ENCODE assay signal across 24 cellular contexts in the genomic region with DNA sequence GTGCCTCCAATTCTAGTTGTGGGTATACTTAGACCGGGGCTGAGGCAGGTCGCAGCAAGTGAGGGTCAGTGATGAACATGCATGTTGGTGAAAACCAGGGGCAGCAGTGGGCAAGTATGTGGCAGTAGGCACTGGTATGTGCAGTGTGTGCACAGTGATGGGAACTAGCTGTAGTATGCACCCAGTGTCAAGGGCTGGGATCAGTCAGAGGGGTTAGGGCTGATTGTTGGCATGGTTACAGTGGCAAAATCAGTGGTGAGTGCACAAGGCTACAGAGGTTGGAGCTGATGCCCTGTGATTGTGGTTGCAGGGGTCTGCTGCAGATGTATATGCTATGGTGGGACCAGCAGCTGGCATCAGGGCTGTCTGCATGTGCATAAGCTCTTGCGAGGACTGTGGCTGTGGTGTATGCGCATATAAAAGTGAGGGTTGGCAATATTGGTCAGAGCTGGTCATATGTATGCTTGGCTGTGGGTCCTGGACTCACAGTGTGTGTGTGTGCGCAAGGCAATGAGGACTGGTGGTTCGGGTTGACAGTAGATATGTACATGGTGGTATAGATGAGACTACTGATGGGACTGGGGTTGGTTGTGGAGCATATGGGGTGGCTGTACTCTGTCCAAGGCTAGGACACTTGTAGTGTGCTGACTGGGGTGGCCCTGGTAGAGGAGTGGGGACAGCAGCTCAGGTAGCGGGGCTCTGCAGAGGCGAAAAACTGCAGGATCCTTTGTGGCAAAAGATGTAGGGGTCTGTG.
"Had no signal": no experiment of that assay in that cellular context is flagged by ENCODE, and none has a peak within 500 bp of the region (broad histone marks: within the 10 kb centered on the region; RNA-seq: fewer than 3 reads in every experiment).

No MANE protein-coding gene starts in this region.

- H3K27ac ChIP-seq: brain microvascular endothelial cell had no signal

- H3K4me3 Mint-ChIP-seq: activated B cell treated with CpG ODN at 0.5 μM for 24 hours; activated CD4-positive, alpha-beta memory T cell treated with anti-CD3 and anti-CD28 coated beads for 36 hours; activated CD4-positive, alpha-beta T cell treated with anti-CD3 and anti-CD28 coated beads, Interleukin-2, amount 10 ng/mL, durations not matched to agents 7 days and 5 days; activated T-cell treated with anti-CD3 and anti-CD28 coated beads, Interleukin-2, amount 50 U/mL, for 4 hours; T-helper 17 cell had no signal

- H3K9me3 Mint-ChIP-seq: activated B cell treated with CpG ODN at 0.5 μM for 24 hours; activated CD4-positive, alpha-beta memory T cell treated with anti-CD3 and anti-CD28 coated beads for 36 hours; activated CD4-positive, alpha-beta T cell treated with anti-CD3 and anti-CD28 coated beads, Interleukin-2, amount 10 ng/mL, durations not matched to agents 7 days and 5 days; activated naive CD4-positive, alpha-beta T cell treated with anti-CD3 and anti-CD28 coated beads, Interleukin-2, amount 50 U/mL, for 72 hours; activated T-cell treated with anti-CD3 and anti-CD28 coated beads, Interleukin-2, amount 50 U/mL, for 4 hours had no signal

- DNase-seq: activated B cell treated with CpG ODN at 0.5 μM for 24 hours; activated CD4-positive, alpha-beta memory T cell treated with anti-CD3 and anti-CD28 coated beads for 36 hours; activated CD4-positive, alpha-beta T cell treated with anti-CD3 and anti-CD28 coated beads for 1 hour; activated CD4-positive, alpha-beta T cell treated with anti-CD3 and anti-CD28 coated beads, Interleukin-2, amount 10 ng/mL, durations not matched to agents 7 days and 5 days; activated CD8-positive, alpha-beta memory T cell treated with anti-CD3 and anti-CD28 coated beads for 24 hours; activated effector memory CD4-positive, alpha-beta T cell treated with anti-CD3 and anti-CD28 coated beads, Interleukin-2, amount 50 U/mL, for 16 hours; activated naive CD4-positive, alpha-beta T cell treated with Interleukin-2 at 50 U/mL for 16 hours; activated T-cell treated with anti-CD3 and anti-CD28 coated beads, Interleukin-2, amount 50 U/mL, for 4 hours; brain microvascular endothelial cell; KG1; MV-4-11; NCI-H1092 treated with DMSO at 0.1 percent for 48 hours; NCI-H1417 treated with DMSO at 0.1 percent for 48 hours; NCI-H1694; NCI-H2029; NCI-H2107; NCI-H2171 treated with DMSO at 0.1 percent for 48 hours; NCI-H226; NCI-H526; NCI-H774; SIG-M5; T-helper 17 cell; T-helper 9 cell had no signal

- ATAC-seq: activated T-cell treated with anti-CD3 and anti-CD28 coated beads, Interleukin-2, amount 50 U/mL, for 4 hours; T-helper 17 cell had no signal

- H3K27me3 Mint-ChIP-seq: activated CD4-positive, alpha-beta memory T cell treated with anti-CD3 and anti-CD28 coated beads for 36 hours had no signal

- H3K27ac Mint-ChIP-seq: activated B cell treated with CpG ODN at 0.5 μM for 24 hours; activated CD4-positive, alpha-beta memory T cell treated with anti-CD3 and anti-CD28 coated beads for 36 hours; activated CD4-positive, alpha-beta T cell treated with anti-CD3 and anti-CD28 coated beads, Interleukin-2, amount 10 ng/mL, durations not matched to agents 7 days and 5 days; T-helper 17 cell had no signal

- H3K36me3 Mint-ChIP-seq: activated CD4-positive, alpha-beta memory T cell treated with anti-CD3 and anti-CD28 coated beads for 36 hours; activated naive CD4-positive, alpha-beta T cell treated with anti-CD3 and anti-CD28 coated beads, Interleukin-2, amount 50 U/mL, for 72 hours had no signal

- H3K4me1 Mint-ChIP-seq: activated B cell treated with CpG ODN at 0.5 μM for 24 hours; activated CD4-positive, alpha-beta T cell treated with anti-CD3 and anti-CD28 coated beads, Interleukin-2, amount 10 ng/mL, durations not matched to agents 7 days and 5 days had no signal

- H3K36me3 ChIP-seq: brain microvascular endothelial cell had no signal

- H3K27me3 ChIP-seq: brain microvascular endothelial cell had no signal
